In genomic region chr3:75777742-75778141, GRCh38 we compare ENCODE assay signal across 1 cellular context. TPM values are rescaled to one million over a fixed set of nuclear protein-coding genes. Genes with fewer than 3 reads are reported as not detected.
"Had no signal": no experiment of that assay in that cellular context is flagged by ENCODE, and none has a peak within 500 bp of the region (broad histone marks: within the 10 kb centered on the region; RNA-seq: fewer than 3 reads in every experiment).

No MANE protein-coding gene starts in this region.

RNA-seq across cellular contexts. Expression of gene ZNF717, which starts 7.6 kb away (rescaled TPM):
- total RNA-seq: H1 had no signal
